In the genomic region with DNA sequence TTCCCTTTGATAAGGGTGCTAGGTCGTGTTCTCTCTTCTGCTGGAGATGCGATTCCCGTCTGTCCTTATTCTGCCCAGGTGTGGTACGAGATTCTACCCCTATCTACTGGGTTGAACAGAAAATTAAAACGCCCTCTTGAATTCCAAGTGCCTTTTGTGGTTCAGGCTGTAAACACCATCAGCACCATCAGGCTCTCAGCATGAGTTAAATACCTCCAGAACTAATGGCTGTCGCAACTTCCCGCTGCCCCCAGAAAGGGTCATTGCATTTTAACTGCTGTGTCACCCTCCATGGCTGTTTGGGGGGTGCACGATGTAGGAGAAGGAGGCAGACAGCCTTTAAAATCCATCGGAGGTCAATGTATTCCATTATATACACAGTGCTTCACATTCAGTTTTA, we compare ENCODE assay signal across 1 cellular context.
A peak's percentile ranks its signal among the peaks of the same experiment; 100 is the strongest.
TF ChIP-seq lines count a peak whose summit lies in the region.

No MANE protein-coding gene starts in this region.

TF ChIP-seq in GM23338, 12 proteins besides CTCF, POLR2A, EP300 and RAD21:
- TF ChIP-seq, protein P1, sequence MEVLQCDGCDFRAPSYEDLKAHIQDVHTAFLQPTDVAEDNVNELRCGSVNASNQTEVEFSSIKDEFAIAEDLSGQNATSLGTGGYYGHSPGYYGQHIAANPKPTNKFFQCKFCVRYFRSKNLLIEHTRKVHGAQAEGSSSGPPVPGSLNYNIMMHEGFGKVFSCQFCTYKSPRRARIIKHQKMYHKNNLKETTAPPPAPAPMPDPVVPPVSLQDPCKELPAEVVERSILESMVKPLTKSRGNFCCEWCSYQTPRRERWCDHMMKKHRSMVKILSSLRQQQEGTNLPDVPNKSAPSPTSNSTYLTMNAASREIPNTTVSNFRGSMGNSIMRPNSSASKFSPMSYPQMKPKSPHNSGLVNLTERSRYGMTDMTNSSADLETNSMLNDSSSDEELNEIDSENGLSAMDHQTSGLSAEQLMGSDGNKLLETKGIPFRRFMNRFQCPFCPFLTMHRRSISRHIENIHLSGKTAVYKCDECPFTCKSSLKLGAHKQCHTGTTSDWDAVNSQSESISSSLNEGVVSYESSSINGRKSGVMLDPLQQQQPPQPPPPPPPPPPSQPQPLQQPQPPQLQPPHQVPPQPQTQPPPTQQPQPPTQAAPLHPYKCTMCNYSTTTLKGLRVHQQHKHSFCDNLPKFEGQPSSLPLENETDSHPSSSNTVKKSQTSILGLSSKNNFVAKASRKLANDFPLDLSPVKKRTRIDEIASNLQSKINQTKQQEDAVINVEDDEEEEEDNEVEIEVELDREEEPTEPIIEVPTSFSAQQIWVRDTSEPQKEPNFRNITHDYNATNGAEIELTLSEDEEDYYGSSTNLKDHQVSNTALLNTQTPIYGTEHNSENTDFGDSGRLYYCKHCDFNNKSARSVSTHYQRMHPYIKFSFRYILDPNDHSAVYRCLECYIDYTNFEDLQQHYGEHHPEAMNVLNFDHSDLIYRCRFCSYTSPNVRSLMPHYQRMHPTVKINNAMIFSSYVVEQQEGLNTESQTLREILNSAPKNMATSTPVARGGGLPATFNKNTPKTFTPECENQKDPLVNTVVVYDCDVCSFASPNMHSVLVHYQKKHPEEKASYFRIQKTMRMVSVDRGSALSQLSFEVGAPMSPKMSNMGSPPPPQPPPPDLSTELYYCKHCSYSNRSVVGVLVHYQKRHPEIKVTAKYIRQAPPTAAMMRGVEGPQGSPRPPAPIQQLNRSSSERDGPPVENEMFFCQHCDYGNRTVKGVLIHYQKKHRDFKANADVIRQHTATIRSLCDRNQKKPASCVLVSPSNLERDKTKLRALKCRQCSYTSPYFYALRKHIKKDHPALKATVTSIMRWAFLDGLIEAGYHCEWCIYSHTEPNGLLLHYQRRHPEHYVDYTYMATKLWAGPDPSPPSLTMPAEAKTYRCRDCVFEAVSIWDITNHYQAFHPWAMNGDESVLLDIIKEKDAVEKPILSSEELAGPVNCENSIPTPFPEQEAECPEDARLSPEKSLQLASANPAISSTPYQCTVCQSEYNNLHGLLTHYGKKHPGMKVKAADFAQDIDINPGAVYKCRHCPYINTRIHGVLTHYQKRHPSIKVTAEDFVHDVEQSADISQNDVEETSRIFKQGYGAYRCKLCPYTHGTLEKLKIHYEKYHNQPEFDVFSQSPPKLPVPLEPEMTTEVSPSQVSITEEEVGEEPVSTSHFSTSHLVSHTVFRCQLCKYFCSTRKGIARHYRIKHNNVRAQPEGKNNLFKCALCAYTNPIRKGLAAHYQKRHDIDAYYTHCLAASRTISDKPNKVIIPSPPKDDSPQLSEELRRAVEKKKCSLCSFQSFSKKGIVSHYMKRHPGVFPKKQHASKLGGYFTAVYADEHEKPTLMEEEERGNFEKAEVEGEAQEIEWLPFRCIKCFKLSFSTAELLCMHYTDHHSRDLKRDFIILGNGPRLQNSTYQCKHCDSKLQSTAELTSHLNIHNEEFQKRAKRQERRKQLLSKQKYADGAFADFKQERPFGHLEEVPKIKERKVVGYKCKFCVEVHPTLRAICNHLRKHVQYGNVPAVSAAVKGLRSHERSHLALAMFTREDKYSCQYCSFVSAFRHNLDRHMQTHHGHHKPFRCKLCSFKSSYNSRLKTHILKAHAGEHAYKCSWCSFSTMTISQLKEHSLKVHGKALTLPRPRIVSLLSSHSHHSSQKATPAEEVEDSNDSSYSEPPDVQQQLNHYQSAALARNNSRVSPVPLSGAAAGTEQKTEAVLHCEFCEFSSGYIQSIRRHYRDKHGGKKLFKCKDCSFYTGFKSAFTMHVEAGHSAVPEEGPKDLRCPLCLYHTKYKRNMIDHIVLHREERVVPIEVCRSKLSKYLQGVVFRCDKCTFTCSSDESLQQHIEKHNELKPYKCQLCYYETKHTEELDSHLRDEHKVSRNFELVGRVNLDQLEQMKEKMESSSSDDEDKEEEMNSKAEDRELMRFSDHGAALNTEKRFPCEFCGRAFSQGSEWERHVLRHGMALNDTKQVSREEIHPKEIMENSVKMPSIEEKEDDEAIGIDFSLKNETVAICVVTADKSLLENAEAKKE (CRISPR knock-in tag; IDR thresholded peaks at IDR 0.05): peak; percentile 87; the same call in 1 of the 2 replicates
- no peak for TF ChIP-seq JUNB (IDR thresholded peaks at IDR 0.05; ENCODE audit: unreplicated experiment)
- peak; percentile 30; the same call in 1 of the 2 replicates for TF ChIP-seq CREB1 (CRISPR knock-in tag; IDR thresholded peaks at IDR 0.05; ENCODE audit: low read depth)
- TF ChIP-seq NANOG (IDR thresholded peaks at IDR 0.05; ENCODE audit: borderline replicate concordance): peak; percentile 80; the same call in 1 of the 2 replicates
